Comparison of ENCODE assay signal across 31 cellular contexts in the genomic region with DNA sequence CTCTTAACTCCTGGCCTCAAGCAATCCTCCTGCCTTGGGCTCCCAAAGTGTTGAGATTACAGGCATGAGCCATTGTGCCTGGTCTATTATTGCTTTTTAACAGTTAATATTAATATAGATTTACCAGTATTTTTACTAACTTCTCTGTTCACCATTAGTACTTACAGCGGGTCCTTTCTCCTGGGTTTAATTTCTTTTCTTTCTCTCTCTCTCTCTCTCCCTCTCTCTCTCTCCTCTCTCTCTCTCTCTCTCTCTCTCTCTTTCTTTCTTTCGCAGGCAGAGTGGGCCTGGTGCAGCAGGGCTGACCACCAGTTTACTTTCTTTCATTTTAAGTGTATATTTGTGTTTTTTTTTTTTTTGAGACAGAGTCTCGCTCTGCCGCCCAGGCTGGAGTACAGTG.
DNase-seq lines count a peak whose midpoint lies in the region; ATAC-seq and TF ChIP-seq lines count a peak whose summit lies in the region.
"Had no signal": no experiment of that assay in that cellular context is flagged by ENCODE, and none has a peak within 500 bp of the region (broad histone marks: within the 10 kb centered on the region; RNA-seq: fewer than 3 reads in every experiment).

No MANE protein-coding gene starts in this region.

- no peak for ATAC-seq in stimulated activated naive B cell treated with anti-CD40 and anti-IgM and Interleukin-4, amounts not matched to agents 10 μg/mL and 1 μg/mL and 100 μg/mL, for 72 hours (replicated peaks)
- ATAC-seq: A549; CD8-positive, alpha-beta T cell had no signal

- peaks cover 13% of the 10 kb centered on the region for H3K4me1 ChIP-seq in HEK293 (ENCODE audit: control insufficient read depth, insufficient read depth, low read length)
- H3K4me1 ChIP-seq: A549; BLaER1; BLaER1 treated with 17β-estradiol and CSF1 and Interleukin-3, amounts not matched to agents 10 nM and 100 nM; Caco-2 had no signal

- H3K27me3 Mint-ChIP-seq in stimulated activated naive B cell treated with anti-CD40 and anti-IgM and Interleukin-4, amounts not matched to agents 10 μg/mL and 1 μg/mL and 100 μg/mL, for 72 hours: no peaks in the 10 kb centered on the region

- H3K4me3 ChIP-seq in HEK293 (ENCODE audit: low read depth, low read length): no peak overlapping the region
- H3K4me3 ChIP-seq: A549; BLaER1; BLaER1 treated with 17β-estradiol and CSF1 and Interleukin-3, amounts not matched to agents 10 nM and 100 nM had no signal

- no peaks in the 10 kb centered on the region for H3K36me3 ChIP-seq in HEK293 (ENCODE audit: control insufficient read depth in 2 of 2, insufficient read depth in 1 of 2, low read length in 2 of 2)
- H3K36me3 ChIP-seq: BE2C; BLaER1; BLaER1 treated with 17β-estradiol and CSF1 and Interleukin-3, amounts not matched to agents 10 nM and 100 nM had no signal

- H3K4me3 Mint-ChIP-seq in stimulated activated naive B cell treated with anti-CD40 and anti-IgM and Interleukin-4, amounts not matched to agents 10 μg/mL and 1 μg/mL and 100 μg/mL, for 72 hours: no peak overlapping the region
- H3K4me3 Mint-ChIP-seq: B cell; CD14-positive monocyte; CD4-positive, alpha-beta memory T cell; CD4-positive, alpha-beta T cell; CD4-positive, CD25-positive, alpha-beta regulatory T cell; CD8-positive, alpha-beta memory T cell; CD8-positive, alpha-beta T cell had no signal

- H3K27ac Mint-ChIP-seq in stimulated activated naive B cell treated with anti-CD40 and anti-IgM and Interleukin-4, amounts not matched to agents 10 μg/mL and 1 μg/mL and 100 μg/mL, for 72 hours: peak overlapping the region; percentile 43
- H3K27ac Mint-ChIP-seq: B cell; CD14-positive monocyte; CD4-positive, alpha-beta memory T cell; CD4-positive, alpha-beta T cell; CD4-positive, CD25-positive, alpha-beta regulatory T cell; CD8-positive, alpha-beta memory T cell; CD8-positive, alpha-beta T cell had no signal

- no peaks in the 10 kb centered on the region for H3K36me3 Mint-ChIP-seq in stimulated activated naive B cell treated with anti-CD40 and anti-IgM and Interleukin-4, amounts not matched to agents 10 μg/mL and 1 μg/mL and 100 μg/mL, for 72 hours
- H3K36me3 Mint-ChIP-seq: CD14-positive monocyte; CD4-positive, alpha-beta memory T cell; CD4-positive, CD25-positive, alpha-beta regulatory T cell; CD8-positive, alpha-beta memory T cell; CD8-positive, alpha-beta T cell had no signal

- H3K9me3 ChIP-seq in HEK293 (ENCODE audit: control insufficient read depth, insufficient read depth, low read depth, low read length): no peaks in the 10 kb centered on the region
- H3K9me3 ChIP-seq: A549; BE2C; BLaER1; BLaER1 treated with 17β-estradiol and CSF1 and Interleukin-3, amounts not matched to agents 10 nM and 100 nM; Caco-2 had no signal

- POLR2A ChIA-PET in HEK293 (lab: Yijun Ruan, JAX): no interaction called here

- no peaks in the 10 kb centered on the region for H3K9me3 Mint-ChIP-seq in stimulated activated naive B cell treated with anti-CD40 and anti-IgM and Interleukin-4, amounts not matched to agents 10 μg/mL and 1 μg/mL and 100 μg/mL, for 72 hours
- H3K9me3 Mint-ChIP-seq: CD4-positive, alpha-beta T cell; CD4-positive, CD25-positive, alpha-beta regulatory T cell; CD8-positive, alpha-beta memory T cell; CD8-positive, alpha-beta T cell had no signal

- DNase-seq in stimulated activated naive B cell treated with anti-CD40 and anti-IgM and Interleukin-4, amounts not matched to agents 10 μg/mL and 1 μg/mL and 100 μg/mL, for 72 hours: no peak
- DNase-seq in NCI-H345 treated with DMSO at 0.1 percent for 48 hours (lab: John Stamatoyannopoulos, UW; ENCODE audit: unreplicated experiment) (no peak), OCI-M1 (lab: John Stamatoyannopoulos, UW) (no peak)
- DNase-seq: 8988T; ACHN; AML-193; BE2C; C1 segment of cervical spinal cord; Caco-2; Calu3; CD4-positive, alpha-beta memory T cell; CD4-positive, alpha-beta T cell; CD4-positive, CD25-positive, alpha-beta regulatory T cell; CD8-positive, alpha-beta memory T cell; CD8-positive, alpha-beta T cell; COR-L47; DMS 273 treated with DMSO at 0.1 percent for 48 hours; DMS153; DMS53; DMS79; DMS79 treated with DMSO at 0.1 percent for 48 hours; DND-41; EL had no signal

- no peaks in the 10 kb centered on the region for H3K4me1 Mint-ChIP-seq in stimulated activated naive B cell treated with anti-CD40 and anti-IgM and Interleukin-4, amounts not matched to agents 10 μg/mL and 1 μg/mL and 100 μg/mL, for 72 hours
- H3K4me1 Mint-ChIP-seq: B cell; CD14-positive monocyte; CD4-positive, alpha-beta memory T cell; CD4-positive, CD25-positive, alpha-beta regulatory T cell; CD8-positive, alpha-beta memory T cell had no signal

- no peak for TF ChIP-seq CTCF in HEK293 (tag by site-specific recombination; IDR thresholded peaks at IDR 0.05)

- no peak overlapping the region for H3K27ac ChIP-seq in HEK293 (ENCODE audit: extremely low read depth, low read depth, low read length)
- H3K27ac ChIP-seq: 22Rv1; A549; BLaER1; BLaER1 treated with 17β-estradiol and CSF1 and Interleukin-3, amounts not matched to agents 10 nM and 100 nM; C4-2B had no signal

- CTCF ChIA-PET in HEK293 (lab: Yijun Ruan, JAX): interaction anchor here (0.6 to 0.7 kb wide), 2 partner anchors 20 to 109 kb away, joined by 3 to 4 read pairs; no protein-coding TSS in a partner anchor

TF ChIP-seq in HEK293, 187 proteins besides CTCF, POLR2A, EP300 and RAD21:
- TF ChIP-seq ZNF37A (tag by site-specific recombination; IDR thresholded peaks at IDR 0.05): no peak
- TF ChIP-seq ZNF596 (tag by site-specific recombination; IDR thresholded peaks at IDR 0.05): peak; percentile 97
TF ChIP-seq in HEK293: peak in this region for 1.
